In genomic region chr12:67827820-67828383, GRCh38 we compare ENCODE assay signal across 1 cellular context.
TF ChIP-seq lines count a peak whose summit lies in the region.

No MANE protein-coding gene starts in this region.

TF ChIP-seq in GM12878, 131 proteins besides CTCF, POLR2A, EP300 and RAD21 (continued from another document):
- TF ChIP-seq MLLT1 (IDR thresholded peaks at IDR 0.05) (no peak), ZNF274 (IDR thresholded peaks at IDR 0.05; ENCODE audit: insufficient read depth, insufficient read length) (no peak)
